In the genomic region with DNA sequence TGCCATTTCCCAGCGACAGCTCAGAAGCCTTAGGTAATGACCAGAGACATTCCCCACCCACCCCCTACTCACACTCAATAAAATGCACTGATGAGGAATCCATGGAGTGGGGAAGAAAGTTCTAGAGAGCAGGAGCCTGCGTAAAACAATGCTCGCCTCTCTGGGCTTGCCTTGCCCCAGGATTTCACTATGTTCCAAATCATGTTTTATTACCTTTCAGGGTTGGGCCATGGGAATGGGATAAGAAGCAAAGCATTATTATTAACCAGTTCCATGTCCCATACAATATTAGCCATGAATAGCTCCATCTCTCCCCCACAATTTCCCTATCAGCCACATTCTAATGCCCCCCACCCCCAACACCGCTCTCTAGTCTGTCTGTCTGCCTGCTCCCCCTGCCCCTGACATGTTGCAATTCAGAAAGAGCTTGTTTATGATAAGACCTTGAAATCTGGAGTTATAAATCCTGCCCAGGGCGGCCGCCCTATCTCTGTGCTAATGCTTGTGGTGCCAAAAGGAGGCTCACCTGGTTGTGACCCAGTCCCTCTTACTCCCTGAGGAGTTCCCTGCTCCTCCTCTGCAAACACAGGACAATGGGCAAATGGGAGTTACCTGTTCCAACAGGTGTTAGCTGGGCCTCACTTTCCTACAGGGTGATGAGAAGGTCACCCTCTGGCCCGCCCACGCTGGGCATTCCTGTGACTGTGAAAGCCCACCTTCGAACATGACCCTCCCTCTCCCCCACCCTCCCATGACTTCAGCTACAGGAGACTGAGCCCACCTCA, we compare ENCODE assay signal across 17 cellular contexts. TPM values are rescaled to one million over a fixed set of nuclear protein-coding genes. Genes with fewer than 3 reads are reported as not detected.
DNase-seq lines count a peak whose midpoint lies in the region; ATAC-seq and TF ChIP-seq lines count a peak whose summit lies in the region.
"Had no signal": no experiment of that assay in that cellular context is flagged by ENCODE, and none has a peak within 500 bp of the region (broad histone marks: within the 10 kb centered on the region; RNA-seq: fewer than 3 reads in every experiment).

No MANE protein-coding gene starts in this region.

- H3K4me1 ChIP-seq in endodermal cell (ENCODE audit: control insufficient read depth, insufficient read depth, low read length): peaks cover 17% of the 10 kb centered on the region
- H3K4me1 ChIP-seq: body of pancreas had no signal

- H3K27ac Mint-ChIP-seq in endodermal cell: peak overlapping the region; percentile 39
- peak overlapping the region; percentile 66 for H3K27ac Mint-ChIP-seq in nephron progenitor cell

- H3K27me3 ChIP-seq in endodermal cell (ENCODE audit: control insufficient read depth, insufficient read depth, low read length, poor library complexity, severe bottlenecking): no peaks in the 10 kb centered on the region
- H3K27me3 ChIP-seq: body of pancreas had no signal

- WGBS in endodermal cell (ENCODE audit: insufficient coverage in 1 of 2, insufficient read length in 1 of 2), 2 experiments: 89 to 100% methylated on average over 2 to 9 of the region's 9 CpGs

- no peaks in the 10 kb centered on the region for H3K9me3 ChIP-seq in endodermal cell (ENCODE audit: control insufficient read depth, low read length)
- H3K9me3 ChIP-seq: body of pancreas had no signal

- no peak overlapping the region for H3K4me3 ChIP-seq in endodermal cell (ENCODE audit: low read length)
- H3K4me3 ChIP-seq: body of pancreas had no signal

- H3K27me3 Mint-ChIP-seq in endodermal cell (ENCODE audit: insufficient read depth) (no peaks in the 10 kb centered on the region), nephron progenitor cell (ENCODE audit: low read depth, poor library complexity) (peaks cover 6% of the 10 kb centered on the region)

- H3K4me1 Mint-ChIP-seq in endodermal cell (peaks cover 43% of the 10 kb centered on the region), nephron progenitor cell (peaks cover 55% of the 10 kb centered on the region)

- no peaks in the 10 kb centered on the region for H3K36me3 ChIP-seq in endodermal cell (ENCODE audit: control insufficient read depth, insufficient read depth, low read length)

- H3K9me3 Mint-ChIP-seq in endodermal cell (no peaks in the 10 kb centered on the region), nephron progenitor cell (no peaks in the 10 kb centered on the region)

- TF ChIP-seq CTCF in endodermal cell (conservative IDR thresholded peaks at IDR 0.05) (no peak), nephron progenitor cell (IDR thresholded peaks at IDR 0.05) (no peak)

- H3K9ac ChIP-seq in endodermal cell (ENCODE audit: extremely low read depth, low read length, poor library complexity, severe bottlenecking): no peak overlapping the region

- no peak overlapping the region for H3K27ac ChIP-seq in endodermal cell (ENCODE audit: low read depth, low read length)
- H3K27ac ChIP-seq: body of pancreas had no signal

- H3K36me3 Mint-ChIP-seq in endodermal cell (ENCODE audit: low read depth): no peaks in the 10 kb centered on the region
- no peaks in the 10 kb centered on the region for H3K36me3 Mint-ChIP-seq in nephron progenitor cell (ENCODE audit: low read depth)

- DNase-seq in ELR (ENCODE audit: low read depth): peak; percentile 3
- peak; percentile 75 for DNase-seq in NCI-H345 treated with DMSO at 0.1 percent for 48 hours (lab: John Stamatoyannopoulos, UW; ENCODE audit: unreplicated experiment)
- peak; percentile 65 for DNase-seq in endodermal cell
- DNase-seq in nephron progenitor cell: no peak
- no peak for DNase-seq in stimulated activated naive CD4-positive, alpha-beta T cell treated with Interleukin-2 at 50 U/mL for 16 hours (lab: John Stamatoyannopoulos, UW)
- no peak for DNase-seq in mesenteric fat pad (ENCODE audit: low spot score)
- no peak for DNase-seq in central memory CD4-positive, alpha-beta T cell
- DNase-seq: activated CD4-positive, CD25-positive, alpha-beta regulatory T cell treated with anti-CD3 and anti-CD28 coated beads, Interleukin-2, amount 50 U/mL, for 72 hours; activated CD8-positive, alpha-beta memory T cell treated with anti-CD3 and anti-CD28 coated beads, Interleukin-2, amount 50 U/mL, for 4 hours; activated naive CD4-positive, alpha-beta T cell; body of pancreas; DND-41; NCI-H1694; stimulated activated CD4-positive, alpha-beta T cell treated with anti-CD3 and anti-CD28 coated beads, Interleukin-4, amount 100 ng/mL, for 4 hours had no signal

- no peak for ATAC-seq in GM18511 (IDR thresholded peaks at IDR 0.05; ENCODE audit: unreplicated experiment)
- ATAC-seq: body of pancreas, Right ventricle myocardium inferior, sciatic nerve had no signal

- H3K4me3 Mint-ChIP-seq in endodermal cell (no peak overlapping the region), nephron progenitor cell (no peak overlapping the region)

RNA-seq across cellular contexts. Expression of a gene that starts 28.0 kb away (rescaled TPM):
- 10 to 100 TPM; 51.5 to 63.3 TPM for total RNA-seq in endodermal cell
- polyA plus RNA-seq in endodermal cell (2013, experiment 1 of 2): 37.7 TPM
- 37.3 TPM for polyA plus RNA-seq in endodermal cell (2013, experiment 2 of 2)
- 19.4 TPM for total RNA-seq in mesenteric fat pad

Comparison
In these comparisons a context has a peak if more than half of its experiments do, and no peak if none do; other contexts are left out.
1. DNase-seq: peak in ELR (single experiment), NCI-H345 treated with DMSO at 0.1 percent for 48 hours (single experiment) and endodermal cell (single experiment); none in nephron progenitor cell (single experiment), stimulated activated naive CD4-positive, alpha-beta T cell treated with Interleukin-2 at 50 U/mL for 16 hours (single experiment), mesenteric fat pad (single experiment) and central memory CD4-positive, alpha-beta T cell (single experiment).